Comparison of ENCODE assay signal across 30 cellular contexts in the genomic region with DNA sequence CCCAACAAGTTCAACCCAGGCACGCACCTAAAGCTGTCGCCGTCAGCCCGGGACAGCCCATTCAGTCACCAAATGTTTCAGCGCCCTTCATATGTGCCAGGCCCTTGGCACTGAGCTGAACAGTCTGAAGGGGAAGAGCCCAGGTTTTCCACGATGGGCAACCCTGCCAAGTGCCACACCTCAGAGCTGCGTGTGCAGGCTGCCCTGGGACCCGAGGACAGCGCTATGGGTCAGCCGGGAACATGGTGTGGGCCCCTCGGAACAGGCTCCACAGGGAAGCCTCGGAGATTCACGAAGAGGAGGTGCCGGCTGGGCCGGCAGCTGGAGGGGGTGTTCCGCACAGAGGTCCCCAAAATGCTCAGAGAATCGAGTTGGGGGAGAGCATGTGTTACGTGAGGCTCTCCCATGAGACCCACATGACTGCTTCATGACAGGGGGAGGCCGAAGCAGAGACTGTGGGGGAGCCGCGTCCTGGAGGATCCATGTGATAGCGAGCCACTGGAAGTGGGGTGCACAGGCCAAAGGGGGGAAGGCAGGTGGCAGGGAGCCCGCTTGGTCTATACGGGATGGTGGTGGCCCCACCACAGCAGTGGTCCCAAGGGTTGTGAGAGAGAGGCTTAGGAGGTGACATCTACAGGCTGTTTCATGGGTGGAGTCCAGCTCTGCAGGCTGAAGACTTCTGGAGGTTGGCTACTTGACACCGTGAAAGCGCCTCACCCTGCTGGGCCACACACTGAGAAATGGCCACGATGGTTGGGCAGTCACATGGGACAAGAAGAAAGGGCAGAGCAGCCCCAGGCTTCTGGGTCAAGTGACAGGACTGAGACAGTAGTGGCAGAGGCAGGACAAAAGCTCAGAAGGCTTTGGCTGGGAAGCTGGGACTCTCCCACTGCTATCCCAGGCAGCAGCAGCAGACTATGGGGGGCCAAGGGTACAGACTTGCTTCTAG. TPM values are rescaled to one million over a fixed set of nuclear protein-coding genes. Genes with fewer than 3 reads are reported as not detected.
"Had no signal": no experiment of that assay in that cellular context is flagged by ENCODE, and none has a peak within 500 bp of the region (broad histone marks: within the 10 kb centered on the region; RNA-seq: fewer than 3 reads in every experiment).

No MANE protein-coding gene starts in this region.

- DNase-seq: activated CD4-positive, alpha-beta T cell treated with anti-CD3 and anti-CD28 coated beads, Interleukin-2, amount 10 ng/mL, durations not matched to agents 24 days and 14 days; activated CD4-positive, alpha-beta T cell treated with anti-CD3 and anti-CD28 coated beads, Interleukin-2, amount 50 U/mL, for 4 hours; activated CD8-positive, alpha-beta T cell treated with anti-CD3 and anti-CD28 coated beads for 36 hours; activated effector memory CD4-positive, alpha-beta T cell treated with anti-CD3 and anti-CD28 coated beads, Interleukin-2, amount 50 U/mL, for 16 hours; activated naive CD4-positive, alpha-beta T cell; activated naive CD8-positive, alpha-beta T cell treated with anti-CD3 and anti-CD28 coated beads, Interleukin-2, amount 10 ng/mL, durations not matched to agents 7 days and 5 days; activated T-cell treated with anti-CD3 and anti-CD28 coated beads, Interleukin-2, amount 50 U/mL, for 1 hour; activated T-cell treated with anti-CD3 and anti-CD28 coated beads, Interleukin-2, amount 50 U/mL, for 72 hours; adrenal gland; caudate nucleus; Kasumi-1; KG1; MG63; MV-4-11; NCI-H1092; NCI-H1436 treated with DMSO at 0.1 percent for 48 hours; NCI-H1694 treated with DMSO at 0.1 percent for 48 hours; NCI-H2029; NCI-H345; NCI-H524 treated with DMSO at 0.1 percent for 48 hours; Peyer's patch; RPMI8226; SHP77; SJCRH30 had no signal

- H3K4me3 ChIP-seq: adrenal gland, MG63, Peyer's patch, SJCRH30, SK-N-MC had no signal

- ATAC-seq: activated CD8-positive, alpha-beta T cell treated with anti-CD3 and anti-CD28 coated beads for 36 hours; activated T-cell treated with anti-CD3 and anti-CD28 coated beads, Interleukin-2, amount 50 U/mL, for 72 hours; activated T-helper 17 cell treated with anti-CD3 and anti-CD28 coated beads, Interleukin-2, amount 50 U/mL, for 72 hours had no signal

- H3K36me3 ChIP-seq: SJCRH30 had no signal

- H3K9me3 Mint-ChIP-seq: activated CD4-positive, alpha-beta T cell treated with anti-CD3 and anti-CD28 coated beads, Interleukin-2, amount 10 ng/mL, durations not matched to agents 24 days and 14 days; activated CD8-positive, alpha-beta T cell treated with anti-CD3 and anti-CD28 coated beads for 36 hours; activated naive CD4-positive, alpha-beta T cell treated with anti-CD3 and anti-CD28 coated beads, Interleukin-2, amount 50 U/mL, for 24 hours; activated naive CD8-positive, alpha-beta T cell treated with anti-CD3 and anti-CD28 coated beads, Interleukin-2, amount 10 ng/mL, durations not matched to agents 7 days and 5 days; activated T-cell treated with anti-CD3 and anti-CD28 coated beads, Interleukin-2, amount 50 U/mL, for 72 hours; activated T-helper 17 cell treated with anti-CD3 and anti-CD28 coated beads, Interleukin-2, amount 50 U/mL, for 72 hours; T-helper 1 cell treated with Interleukin-12 subunit alpha and Interleukin-12 subunit beta and Interleukin-4 antibody, amounts not matched to agents 30 μg/mL and 1 μg/mL, for 36 hours; T-helper 2 cell treated with Interferon-gamma antibody and Interleukin-4, amounts not matched to agents 5 μg/mL and 100 μg/mL, for 36 hours had no signal

- H3K9me3 ChIP-seq: adrenal gland, MG63, Peyer's patch, SJCRH30 had no signal

- H3K27ac Mint-ChIP-seq: activated CD4-positive, alpha-beta T cell treated with anti-CD3 and anti-CD28 coated beads, Interleukin-2, amount 10 ng/mL, durations not matched to agents 24 days and 14 days; activated CD8-positive, alpha-beta T cell treated with anti-CD3 and anti-CD28 coated beads for 36 hours; activated naive CD4-positive, alpha-beta T cell treated with anti-CD3 and anti-CD28 coated beads, Interleukin-2, amount 50 U/mL, for 24 hours; activated T-cell treated with anti-CD3 and anti-CD28 coated beads, Interleukin-2, amount 50 U/mL, for 72 hours; activated T-helper 17 cell treated with anti-CD3 and anti-CD28 coated beads, Interleukin-2, amount 50 U/mL, for 72 hours; T-helper 1 cell treated with Interleukin-12 subunit alpha and Interleukin-12 subunit beta and Interleukin-4 antibody, amounts not matched to agents 30 μg/mL and 1 μg/mL, for 36 hours had no signal

- H3K27me3 Mint-ChIP-seq: activated CD4-positive, alpha-beta T cell treated with anti-CD3 and anti-CD28 coated beads, Interleukin-2, amount 10 ng/mL, durations not matched to agents 24 days and 14 days; activated CD8-positive, alpha-beta T cell treated with anti-CD3 and anti-CD28 coated beads for 36 hours; activated naive CD4-positive, alpha-beta T cell treated with anti-CD3 and anti-CD28 coated beads, Interleukin-2, amount 50 U/mL, for 24 hours; activated naive CD8-positive, alpha-beta T cell treated with anti-CD3 and anti-CD28 coated beads, Interleukin-2, amount 10 ng/mL, durations not matched to agents 7 days and 5 days; activated T-helper 17 cell treated with anti-CD3 and anti-CD28 coated beads, Interleukin-2, amount 50 U/mL, for 72 hours had no signal

- H3K4me1 ChIP-seq: adrenal gland, Peyer's patch, SJCRH30 had no signal

- H3K4me3 Mint-ChIP-seq: activated CD4-positive, alpha-beta T cell treated with anti-CD3 and anti-CD28 coated beads, Interleukin-2, amount 10 ng/mL, durations not matched to agents 24 days and 14 days; activated CD8-positive, alpha-beta T cell treated with anti-CD3 and anti-CD28 coated beads for 36 hours; activated naive CD4-positive, alpha-beta T cell treated with anti-CD3 and anti-CD28 coated beads, Interleukin-2, amount 50 U/mL, for 24 hours; activated naive CD8-positive, alpha-beta T cell treated with anti-CD3 and anti-CD28 coated beads, Interleukin-2, amount 10 ng/mL, durations not matched to agents 7 days and 5 days; activated T-cell treated with anti-CD3 and anti-CD28 coated beads, Interleukin-2, amount 50 U/mL, for 72 hours; activated T-helper 17 cell treated with anti-CD3 and anti-CD28 coated beads, Interleukin-2, amount 50 U/mL, for 72 hours; T-helper 1 cell treated with Interleukin-12 subunit alpha and Interleukin-12 subunit beta and Interleukin-4 antibody, amounts not matched to agents 30 μg/mL and 1 μg/mL, for 36 hours; T-helper 2 cell treated with Interferon-gamma antibody and Interleukin-4, amounts not matched to agents 5 μg/mL and 100 μg/mL, for 36 hours had no signal

- H3K27me3 ChIP-seq: adrenal gland, MG63, Peyer's patch, SJCRH30 had no signal

- H3K27ac ChIP-seq: Peyer's patch, SJCRH30, SK-N-MC had no signal

- H3K4me1 Mint-ChIP-seq: activated T-helper 17 cell treated with anti-CD3 and anti-CD28 coated beads, Interleukin-2, amount 50 U/mL, for 72 hours had no signal

RNA-seq across cellular contexts. Expression of gene PNCK, which starts 36.4 kb away (rescaled TPM):
- total RNA-seq: activated CD8-positive, alpha-beta memory T cell treated with anti-CD3 and anti-CD28 coated beads for 36 hours; SJCRH30 had no signal
